Comparison of ENCODE assay signal across 35 cellular contexts in genomic region chr4:23906839-23907238, GRCh38. TPM values are rescaled to one million over a fixed set of nuclear protein-coding genes. Genes with fewer than 3 reads are reported as not detected.
"Had no signal": no experiment of that assay in that cellular context is flagged by ENCODE, and none has a peak within 500 bp of the region (broad histone marks: within the 10 kb centered on the region; RNA-seq: fewer than 3 reads in every experiment).

No MANE protein-coding gene starts in this region.

- FAIRE-seq: endometrium, endothelial cell of umbilical vein had no signal

- H3K36me3 ChIP-seq: adrenal gland, breast epithelium, cardiac muscle cell, colonic mucosa, esophagus squamous epithelium, gastroesophageal sphincter, heart right ventricle had no signal

- H3K9me3 ChIP-seq: adrenal gland, body of pancreas, breast epithelium, colonic mucosa, esophagus squamous epithelium, gastroesophageal sphincter, heart right ventricle had no signal

- ATAC-seq: activated CD4-positive, alpha-beta T cell treated with anti-CD3 and anti-CD28 coated beads for 36 hours; activated CD8-positive, alpha-beta memory T cell treated with anti-CD3 and anti-CD28 coated beads, Interleukin-2, amount 10 ng/mL, durations not matched to agents 7 days and 5 days; activated CD8-positive, alpha-beta T cell treated with anti-CD3 and anti-CD28 coated beads, Interleukin-2, amount 10 ng/mL, durations not matched to agents 7 days and 5 days; activated naive CD8-positive, alpha-beta T cell treated with anti-CD3 and anti-CD28 coated beads, Interleukin-2, amount 50 U/mL, for 24 hours; body of pancreas; gastroesophageal sphincter; heart right ventricle had no signal

- H3K4me3 ChIP-seq: adrenal gland, body of pancreas, breast epithelium, cardiac muscle cell, colonic mucosa, esophagus squamous epithelium, gastroesophageal sphincter, heart right ventricle had no signal

- H3K27ac ChIP-seq: adrenal gland, body of pancreas, breast epithelium, cardiac muscle cell, colonic mucosa, epithelial cell of prostate, esophagus squamous epithelium, gastroesophageal sphincter, heart right ventricle had no signal

- H3K27me3 ChIP-seq: adrenal gland, body of pancreas, breast epithelium, cardiac muscle cell, colonic mucosa, esophagus squamous epithelium, gastroesophageal sphincter, heart right ventricle had no signal

- H3K4me1 ChIP-seq: adrenal gland, body of pancreas, breast epithelium, colonic mucosa had no signal

- DNase-seq: activated CD4-positive, alpha-beta memory T cell treated with anti-CD3 and anti-CD28 coated beads for 36 hours; activated CD4-positive, alpha-beta T cell treated with anti-CD3 and anti-CD28 coated beads for 36 hours; activated CD4-positive, alpha-beta T cell treated with anti-CD3 and anti-CD28 coated beads, Interleukin-2, amount 10 ng/mL, durations not matched to agents 24 days and 14 days; activated CD4-positive, CD25-positive, alpha-beta regulatory T cell; activated CD4-positive, CD25-positive, alpha-beta regulatory T cell treated with anti-CD3 and anti-CD28 coated beads, Interleukin-2, amount 50 U/mL, for 72 hours; activated CD8-positive, alpha-beta memory T cell treated with anti-CD3 and anti-CD28 coated beads, Interleukin-2, amount 10 ng/mL, durations not matched to agents 7 days and 5 days; activated CD8-positive, alpha-beta memory T cell treated with anti-CD3 and anti-CD28 coated beads, Interleukin-2, amount 50 U/mL, for 4 hours; activated CD8-positive, alpha-beta T cell treated with anti-CD3 and anti-CD28 coated beads, Interleukin-2, amount 10 ng/mL, durations not matched to agents 7 days and 5 days; activated effector memory CD4-positive, alpha-beta T cell treated with anti-CD3 and anti-CD28 coated beads, Interleukin-2, amount 50 U/mL, for 16 hours; activated naive CD4-positive, alpha-beta T cell treated with anti-CD3 and anti-CD28 coated beads for 36 hours; activated naive CD8-positive, alpha-beta T cell treated with anti-CD3 and anti-CD28 coated beads for 36 hours; activated naive CD8-positive, alpha-beta T cell treated with anti-CD3 and anti-CD28 coated beads, Interleukin-2, amount 50 U/mL, for 24 hours; activated T-cell treated with anti-CD3 and anti-CD28 coated beads, Interleukin-2, amount 50 U/mL, for 1 hour; activated T-cell treated with anti-CD3 and anti-CD28 coated beads, Interleukin-2, amount 50 U/mL, for 48 hours; adrenal gland; amygdala; aorta; body of pancreas; central memory CD4-positive, alpha-beta T cell; cerebellar nuclear complex; colonic mucosa; effector CD8-positive, alpha-beta T cell; esophagus squamous epithelium; foreskin melanocyte; heart right ventricle; T-helper 2 cell had no signal

RNA-seq across cellular contexts. Expression of gene PPARGC1A, which starts 17.0 kb away (rescaled TPM):
- total RNA-seq: activated CD4-positive, alpha-beta memory T cell treated with anti-CD3 and anti-CD28 coated beads for 36 hours; activated CD4-positive, alpha-beta T cell treated with anti-CD3 and anti-CD28 coated beads for 36 hours; activated CD4-positive, alpha-beta T cell treated with anti-CD3 and anti-CD28 coated beads, Interleukin-2, amount 10 ng/mL, durations not matched to agents 24 days and 14 days; activated CD8-positive, alpha-beta memory T cell treated with anti-CD3 and anti-CD28 coated beads for 36 hours; activated CD8-positive, alpha-beta memory T cell treated with anti-CD3 and anti-CD28 coated beads, Interleukin-2, amount 10 ng/mL, durations not matched to agents 7 days and 5 days; activated CD8-positive, alpha-beta T cell treated with anti-CD3 and anti-CD28 coated beads, Interleukin-2, amount 10 ng/mL, durations not matched to agents 7 days and 5 days; activated naive CD4-positive, alpha-beta T cell treated with anti-CD3 and anti-CD28 coated beads for 36 hours; activated naive CD8-positive, alpha-beta T cell treated with anti-CD3 and anti-CD28 coated beads for 36 hours; activated T-helper 1 cell treated with anti-CD3 and anti-CD28 coated beads, Interleukin-12 subunit alpha, Interleukin-12 subunit beta, Interleukin-2, Interleukin-4 antibody, amounts not matched to agents 30 ng/mL and 10 ng/mL and 1 ng/mL, durations not matched to agents 14 hours and 24 hours and 36 hours; activated T-helper 2 cell treated with anti-CD3 and anti-CD28 coated beads, Interferon-gamma antibody, Interleukin-2, Interleukin-4, amounts not matched to agents 10 μg/mL and 5 μg/mL and 100 μg/mL, durations not matched to agents 14 hours and 24 hours and 36 hours; endothelial cell of umbilical vein had no signal
